Comparison of ENCODE assay signal across 10 cellular contexts in genomic region chr20:46699651-46700359, GRCh38. TPM values are rescaled to one million over a fixed set of nuclear protein-coding genes. Genes with fewer than 3 reads are reported as not detected.
DNase-seq lines count a peak whose midpoint lies in the region; ATAC-seq and TF ChIP-seq lines count a peak whose summit lies in the region.
"Had no signal": no experiment of that assay in that cellular context is flagged by ENCODE, and none has a peak within 500 bp of the region (broad histone marks: within the 10 kb centered on the region; RNA-seq: fewer than 3 reads in every experiment).

No MANE protein-coding gene starts in this region.

- H3K27ac Mint-ChIP-seq in mesothelial cell of epicardium (no peak overlapping the region), immature natural killer cell (no peak overlapping the region)
- H3K27ac Mint-ChIP-seq: activated naive CD4-positive, alpha-beta T cell treated with anti-CD3 and anti-CD28 coated beads, Interleukin-2, amount 50 U/mL, for 72 hours had no signal

- H3K4me3 Mint-ChIP-seq in mesothelial cell of epicardium (no peak overlapping the region), immature natural killer cell (no peak overlapping the region)

- DNase-seq in AG09309 (ENCODE audit: low read depth) (no peak), HCEC 1CT (peak; percentile 52), SKM-1 (lab: John Stamatoyannopoulos, UW; ENCODE audit: unreplicated experiment) (peak; percentile 47), fibroblast of villous mesenchyme (ENCODE audit: low read depth) (peak; percentile 45), mesothelial cell of epicardium (ENCODE audit: low spot score in 2 of 2, unreplicated experiment in 2 of 2) (no peak), immature natural killer cell (no peak)
- DNase-seq in stimulated activated CD4-positive, alpha-beta T cell treated with anti-CD3 and anti-CD28 coated beads, Interleukin-4, amount 100 ng/mL, for 1 hour, result no peak

- H3K4me1 Mint-ChIP-seq in mesothelial cell of epicardium (peaks cover 12% of the 10 kb centered on the region), immature natural killer cell (no peaks in the 10 kb centered on the region)

- H3K36me3 Mint-ChIP-seq in mesothelial cell of epicardium, result no peaks in the 10 kb centered on the region
- no peaks in the 10 kb centered on the region for H3K36me3 Mint-ChIP-seq in immature natural killer cell
- H3K36me3 Mint-ChIP-seq: activated naive CD4-positive, alpha-beta T cell treated with anti-CD3 and anti-CD28 coated beads, Interleukin-2, amount 50 U/mL, for 72 hours had no signal

- ATAC-seq in GM18858 (IDR thresholded peaks at IDR 0.05; ENCODE audit: unreplicated experiment), result no peak

- H3K27me3 Mint-ChIP-seq in mesothelial cell of epicardium (ENCODE audit: low read depth) (peaks cover 2% of the 10 kb centered on the region), immature natural killer cell (ENCODE audit: low read depth in 3 of 3) (peaks cover 2 to 9% (median 8%) of the 10 kb centered on the region in 3 donors)

- peak; percentile 75 for TF ChIP-seq CTCF in AG09309 (IDR thresholded peaks at IDR 0.05; ENCODE audit: control insufficient read depth, insufficient read depth, low read depth, low read length, missing control alignments)
- peak; percentile 81 for TF ChIP-seq CTCF in fibroblast of villous mesenchyme (IDR thresholded peaks at IDR 0.05; ENCODE audit: insufficient read depth, low read depth, low read length)
- no peak for TF ChIP-seq CTCF in mesothelial cell of epicardium (IDR thresholded peaks at IDR 0.05; ENCODE audit: unreplicated experiment)

- H3K4me3 ChIP-seq in AG09309 (ENCODE audit: control insufficient read depth, low read depth, low read length) (no peak overlapping the region), fibroblast of villous mesenchyme (ENCODE audit: low read depth, low read length) (no peak overlapping the region)

- H3K9me3 Mint-ChIP-seq in mesothelial cell of epicardium (no peaks in the 10 kb centered on the region), immature natural killer cell (no peaks in the 10 kb centered on the region)
- H3K9me3 Mint-ChIP-seq: activated naive CD4-positive, alpha-beta T cell treated with anti-CD3 and anti-CD28 coated beads, Interleukin-2, amount 50 U/mL, for 72 hours had no signal

RNA-seq across cellular contexts. Expression of gene SLC2A10, which starts 9.6 kb away (rescaled TPM):
- total RNA-seq in fibroblast of villous mesenchyme, result 45.4 and 52.7 TPM in 2 replicates
- total RNA-seq in mesothelial cell of epicardium, result 21.7 to 23.8 TPM (median 22.2 TPM) in 3 replicates
- polyA plus RNA-seq in immature natural killer cell, result 1 to 10 TPM in 2 of 3 donors, not detected in 1; 1.3 to 3.0 TPM
- polyA plus RNA-seq: neural cell had no signal

RNA-seq across cellular contexts. Expression of gene TP53RK, which starts 10.6 kb away (rescaled TPM):
- total RNA-seq in fibroblast of villous mesenchyme, result 23.2 and 26.3 TPM in 2 replicates
- 16.2 to 17.3 TPM (median 16.3 TPM) in 3 replicates for total RNA-seq in mesothelial cell of epicardium
- 10 to 100 TPM; 17.5 to 23.9 (median 18.4) TPM for polyA plus RNA-seq in immature natural killer cell

RNA-seq across cellular contexts. Expression of gene SLC13A3, which starts 48.5 kb away (rescaled TPM):
- total RNA-seq in fibroblast of villous mesenchyme (1.6 and 4.3 TPM in 2 replicates), mesothelial cell of epicardium (18.8 to 19.7 TPM (median 19.3 TPM) in 3 replicates)
- polyA plus RNA-seq in immature natural killer cell, result under 1 TPM in 1 of 3 donors, not detected in 2; 0.26 TPM
- total RNA-seq: activated naive CD4-positive, alpha-beta T cell treated with anti-CD3 and anti-CD28 coated beads, Interleukin-2, amount 50 U/mL, for 72 hours had no signal

Comparison
In these comparisons a context has a peak if more than half of its experiments do, and no peak if none do; other contexts are left out.
1. DNase-seq: peak in HCEC 1CT (single experiment), SKM-1 (single experiment) and fibroblast of villous mesenchyme (single experiment); none in AG09309 (single experiment), stimulated activated CD4-positive, alpha-beta T cell treated with anti-CD3 and anti-CD28 coated beads, Interleukin-4, amount 100 ng/mL, for 1 hour (single experiment), mesothelial cell of epicardium (0 of 2) and immature natural killer cell (0 of 3).